In genomic region chrX:139932077-139932900, GRCh38 we compare ENCODE assay signal across 8 cellular contexts. TPM values are rescaled to one million over a fixed set of nuclear protein-coding genes. Genes with fewer than 3 reads are reported as not detected.
DNase-seq lines count a peak whose midpoint lies in the region; ATAC-seq and TF ChIP-seq lines count a peak whose summit lies in the region.

No MANE protein-coding gene starts in this region.

- peaks cover 45% of the 10 kb centered on the region for H3K79me2 ChIP-seq in KMS-11 (ENCODE audit: insufficient read depth, low read depth)

- H3K36me3 ChIP-seq in KMS-11 (ENCODE audit: insufficient read depth) = no peaks in the 10 kb centered on the region

- peaks cover 17% of the 10 kb centered on the region for H3K4me1 Mint-ChIP-seq in activated CD4-positive, alpha-beta T cell treated with anti-CD3 and anti-CD28 coated beads, Interleukin-2, amount 10 ng/mL, durations not matched to agents 24 days and 14 days

- no peaks in the 10 kb centered on the region for H3K27me3 ChIP-seq in KMS-11 (ENCODE audit: insufficient read depth, low read depth)
- peaks cover 0 to 92% (median 33%) of the 10 kb centered on the region in 45 donors for H3K27me3 ChIP-seq in dorsolateral prefrontal cortex

- TF ChIP-seq POLR2A in lower leg skin (IDR thresholded peaks at IDR 0.05) = no peak

- H3K27me3 Mint-ChIP-seq in activated CD4-positive, alpha-beta T cell treated with anti-CD3 and anti-CD28 coated beads, Interleukin-2, amount 10 ng/mL, durations not matched to agents 24 days and 14 days = no peaks in the 10 kb centered on the region

- H3K9ac ChIP-seq in KMS-11 = peak overlapping the region; percentile 90

- peaks cover 30% of the 10 kb centered on the region for H3K4me1 ChIP-seq in KMS-11 (ENCODE audit: low read depth, poor library complexity, severe bottlenecking)

- H3K4me2 ChIP-seq in KMS-11 = no peak overlapping the region

- peaks cover 6% of the 10 kb centered on the region; the same call in 1 of the 2 replicates for H4K20me1 ChIP-seq in KMS-11 (ENCODE audit: insufficient read depth)

- peak overlapping the region; percentile 47; the same call in 1 of the 2 replicates for H2AFZ ChIP-seq in KMS-11 (ENCODE audit: low read depth)

- H3K4me3 ChIP-seq in KMS-11 (IDR thresholded peaks at IDR 0.05; ENCODE audit: insufficient read depth, low read depth, low read length) (no peak overlapping the region), dorsolateral prefrontal cortex (peak overlapping the region; percentile 33 to 78 (median 67)), lower leg skin (ENCODE audit: low read depth, poor library complexity, severe bottlenecking) (peak overlapping the region; percentile 73)

- H3K9me3 Mint-ChIP-seq in activated CD4-positive, alpha-beta T cell treated with anti-CD3 and anti-CD28 coated beads, Interleukin-2, amount 10 ng/mL, durations not matched to agents 24 days and 14 days = no peaks in the 10 kb centered on the region

- WGBS in lower leg skin, 2 donors = 23% methylated on average over 49 of the region's 109 CpGs; no CpG with 5 or more reads in 1 of the 2 donors

- peak overlapping the region; percentile 86 for H3K4me3 Mint-ChIP-seq in activated CD4-positive, alpha-beta T cell treated with anti-CD3 and anti-CD28 coated beads, Interleukin-2, amount 10 ng/mL, durations not matched to agents 24 days and 14 days

- intact Hi-C loops in activated CD4-positive, alpha-beta T cell treated with anti-CD3 and anti-CD28 coated beads, Interleukin-2, amount 10 ng/mL, durations not matched to agents 24 days and 14 days (cut with micrococcal nuclease) = loop anchor here (2.0 to 5.0 kb wide), 3 partner anchors 40 to 193 kb away; no protein-coding TSS in a partner anchor
- intact Hi-C loops in dorsolateral prefrontal cortex (cut with DNase I) (loop anchor here in 1 of 2 donors (5.0 kb wide), 1 partner anchor 1155 kb away; no protein-coding TSS in a partner anchor), lower leg skin (cut with DNase I; ENCODE audit: low total_unique reads) (no loop called here)

- H3K27ac ChIP-seq in KMS-11 (peak overlapping the region; percentile 93), dorsolateral prefrontal cortex (peak overlapping the region in 55 of 59 donors; percentile 56 to 94 (median 86))

- DNase-seq in GM03348 (ENCODE audit: low spot score) = peak; percentile 86
- peak; percentile 82 for DNase-seq in activated CD4-positive, alpha-beta T cell treated with anti-CD3 and anti-CD28 coated beads, Interleukin-2, amount 10 ng/mL, durations not matched to agents 24 days and 14 days
- peak in 5 of 10 donors; percentile 4 to 48 (median 27) for DNase-seq in dorsolateral prefrontal cortex
- DNase-seq in lower leg skin (ENCODE audit: low spot score in 2 of 2) = peak; percentile 14 to 87
- peak; percentile 4 for DNase-seq in stimulated activated CD8-positive, alpha-beta memory T cell treated with anti-CD3 and anti-CD28 coated beads, Interleukin-15, amount 100 ng/mL, for 24 hours (ENCODE audit: low read depth)
- DNase-seq in H4 (ENCODE audit: low spot score) = no peak

- H3K36me3 Mint-ChIP-seq in activated CD4-positive, alpha-beta T cell treated with anti-CD3 and anti-CD28 coated beads, Interleukin-2, amount 10 ng/mL, durations not matched to agents 24 days and 14 days (ENCODE audit: low read depth) = peaks cover 2% of the 10 kb centered on the region

- ATAC-seq in GM21619 (IDR thresholded peaks at IDR 0.05; ENCODE audit: unreplicated experiment) = peak; percentile 38

- H3K27ac Mint-ChIP-seq in activated CD4-positive, alpha-beta T cell treated with anti-CD3 and anti-CD28 coated beads, Interleukin-2, amount 10 ng/mL, durations not matched to agents 24 days and 14 days = peak overlapping the region; percentile 96

- TF ChIP-seq CTCF in KMS-11 (conservative IDR thresholded peaks at IDR 0.05; ENCODE audit: low read depth, low read length) (no peak), dorsolateral prefrontal cortex (IDR thresholded peaks at IDR 0.05 in 54 of 56, conservative IDR thresholded peaks at IDR 0.05 in 2 of 56; ENCODE audit: low read depth in 1 of 56, partially characterized antibody in 56 of 56) (no peak), lower leg skin (IDR thresholded peaks at IDR 0.05) (no peak)

RNA-seq across cellular contexts. Expression of gene ATP11C, which starts 0.6 kb away (rescaled TPM):
- total RNA-seq in activated CD4-positive, alpha-beta T cell treated with anti-CD3 and anti-CD28 coated beads, Interleukin-2, amount 10 ng/mL, durations not matched to agents 24 days and 14 days = 20.0 and 21.8 TPM in 2 replicates
- 10 to 100 TPM in 12 of 120 experiments, 1 to 10 TPM in 108; 3.2 to 13.8 (median 7.1) TPM for total RNA-seq in dorsolateral prefrontal cortex
- total RNA-seq in lower leg skin = 10 to 100 TPM in 3 of 4 donors, 1 to 10 TPM in 1; 9.4 to 17.0 (median 13.5) TPM
- total RNA-seq in H4 (2014; rRNA removed; shearing (Covaris generic)) = 30.4 and 34.9 TPM in 2 replicates

RNA-seq across cellular contexts. Expression of gene CXorf66, which starts 33.0 kb away (rescaled TPM):
- total RNA-seq in activated CD4-positive, alpha-beta T cell treated with anti-CD3 and anti-CD28 coated beads, Interleukin-2, amount 10 ng/mL, durations not matched to agents 24 days and 14 days = not detected in 2 replicates
- not detected for total RNA-seq in dorsolateral prefrontal cortex
- not detected for total RNA-seq in lower leg skin
- not detected in 2 replicates for total RNA-seq in H4 (2014; rRNA removed; shearing (Covaris generic))
